ENCODE assay signal across 29 cellular contexts in the genomic region with DNA sequence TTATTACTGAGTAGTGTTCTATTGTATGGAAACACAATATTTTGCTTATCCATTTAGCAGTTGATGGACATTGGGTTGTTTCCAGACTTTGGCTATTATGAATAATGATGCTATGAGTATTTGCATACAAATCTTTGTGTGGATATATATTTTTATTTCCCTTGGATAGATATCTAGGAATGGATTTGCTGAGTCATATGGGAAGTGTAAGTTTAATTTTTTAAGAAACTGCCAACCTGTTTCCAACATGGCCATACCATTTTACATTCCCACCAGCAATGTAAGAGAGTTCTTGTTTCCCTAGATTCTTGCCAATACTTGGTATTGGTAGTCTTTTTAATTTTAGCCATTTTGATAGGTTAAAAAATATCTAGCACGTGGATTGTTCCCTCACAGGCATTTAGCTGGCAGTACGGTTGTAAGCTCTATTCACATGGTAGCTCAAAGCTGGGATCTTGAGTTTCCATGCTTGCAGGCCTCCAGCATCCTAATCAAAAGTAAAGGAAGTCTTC.
"Had no signal": no experiment of that assay in that cellular context is flagged by ENCODE, and none has a peak within 500 bp of the region (broad histone marks: within the 10 kb centered on the region; RNA-seq: fewer than 3 reads in every experiment).

No MANE protein-coding gene starts in this region.

- H3K36me3 ChIP-seq: stomach, suprapubic skin, thoracic aorta, thyroid gland, tibial artery, tibial nerve, transverse colon, upper lobe of left lung, upper lobe of right lung, uterus, vagina had no signal

- H3K9me3 Mint-ChIP-seq: stimulated activated effector memory CD8-positive, alpha-beta T cell treated with anti-CD3 and anti-CD28 coated beads, Interleukin-12 subunit alpha, Interleukin-12 subunit beta, amount 100 ng/mL, for 72 hours; stimulated activated memory B cell treated with anti-CD40 and anti-IgM and Interleukin-4, amounts not matched to agents 10 μg/mL and 1 μg/mL and 100 μg/mL, for 72 hours had no signal

- H3K4me3 Mint-ChIP-seq: stimulated activated effector memory CD8-positive, alpha-beta T cell treated with anti-CD3 and anti-CD28 coated beads, Interleukin-12 subunit alpha, Interleukin-12 subunit beta, amount 100 ng/mL, for 72 hours; stimulated activated memory B cell treated with anti-CD40 and anti-IgM and Interleukin-4, amounts not matched to agents 10 μg/mL and 1 μg/mL and 100 μg/mL, for 72 hours; stimulated activated naive B cell treated with anti-CD40 and anti-IgM and Interleukin-4, amounts not matched to agents 10 μg/mL and 1 μg/mL and 100 μg/mL, for 72 hours; stimulated activated naive CD8-positive, alpha-beta T cell treated with anti-CD3 and anti-CD28 coated beads, Interleukin-15, amount 100 ng/mL, for 72 hours; stimulated activated naive CD8-positive, alpha-beta T cell treated with anti-CD3 and anti-CD28 coated beads, Interleukin-15, Interleukin-2, amounts not matched to agents 100 ng/mL and 50 ng/mL, for 24 hours; type B pancreatic cell had no signal

- H3K27ac Mint-ChIP-seq: stimulated activated effector memory CD8-positive, alpha-beta T cell treated with anti-CD3 and anti-CD28 coated beads, Interleukin-12 subunit alpha, Interleukin-12 subunit beta, amount 100 ng/mL, for 72 hours; stimulated activated memory B cell treated with anti-CD40 and anti-IgM and Interleukin-4, amounts not matched to agents 10 μg/mL and 1 μg/mL and 100 μg/mL, for 72 hours; stimulated activated naive B cell treated with anti-CD40 and anti-IgM and Interleukin-4, amounts not matched to agents 10 μg/mL and 1 μg/mL and 100 μg/mL, for 72 hours; stimulated activated naive CD8-positive, alpha-beta T cell treated with anti-CD3 and anti-CD28 coated beads, Interleukin-15, Interleukin-2, amounts not matched to agents 100 ng/mL and 50 ng/mL, for 24 hours; type B pancreatic cell had no signal

- H3K27me3 Mint-ChIP-seq: stimulated activated naive B cell treated with anti-CD40 and anti-IgM and Interleukin-4, amounts not matched to agents 10 μg/mL and 1 μg/mL and 100 μg/mL, for 72 hours; stimulated activated naive CD8-positive, alpha-beta T cell treated with anti-CD3 and anti-CD28 coated beads, Interleukin-15, amount 100 ng/mL, for 72 hours; stimulated activated naive CD8-positive, alpha-beta T cell treated with anti-CD3 and anti-CD28 coated beads, Interleukin-15, Interleukin-2, amounts not matched to agents 100 ng/mL and 50 ng/mL, for 24 hours; type B pancreatic cell had no signal

- H3K4me1 Mint-ChIP-seq: stimulated activated effector memory CD8-positive, alpha-beta T cell treated with anti-CD3 and anti-CD28 coated beads, Interleukin-12 subunit alpha, Interleukin-12 subunit beta, amount 100 ng/mL, for 72 hours; stimulated activated memory B cell treated with anti-CD40 and anti-IgM and Interleukin-4, amounts not matched to agents 10 μg/mL and 1 μg/mL and 100 μg/mL, for 72 hours; stimulated activated naive B cell treated with anti-CD40 and anti-IgM and Interleukin-4, amounts not matched to agents 10 μg/mL and 1 μg/mL and 100 μg/mL, for 72 hours; stimulated activated naive CD8-positive, alpha-beta T cell treated with anti-CD3 and anti-CD28 coated beads, Interleukin-15, amount 100 ng/mL, for 72 hours had no signal

- H3K4me3 ChIP-seq: stomach, suprapubic skin, testis, thoracic aorta, thyroid gland, tibial artery, tibial nerve, transverse colon, upper lobe of left lung, upper lobe of right lung, uterus, vagina had no signal

- H3K27me3 ChIP-seq: stomach, suprapubic skin, testis, thyroid gland, tibial artery, tibial nerve, transverse colon, upper lobe of left lung, upper lobe of right lung, uterus, vagina had no signal

- H3K9me3 ChIP-seq: stomach, suprapubic skin, testis, thoracic aorta, thyroid gland, tibial artery, transverse colon, upper lobe of left lung, upper lobe of right lung, uterus, vagina had no signal

- H3K36me3 Mint-ChIP-seq: stimulated activated effector memory CD8-positive, alpha-beta T cell treated with anti-CD3 and anti-CD28 coated beads, Interleukin-12 subunit alpha, Interleukin-12 subunit beta, amount 100 ng/mL, for 72 hours; stimulated activated memory B cell treated with anti-CD40 and anti-IgM and Interleukin-4, amounts not matched to agents 10 μg/mL and 1 μg/mL and 100 μg/mL, for 72 hours; stimulated activated naive B cell treated with anti-CD40 and anti-IgM and Interleukin-4, amounts not matched to agents 10 μg/mL and 1 μg/mL and 100 μg/mL, for 72 hours; type B pancreatic cell had no signal

- DNase-seq: stimulated activated CD4-positive, alpha-beta T cell treated with anti-CD3 and anti-CD28 coated beads, Interleukin-2, amount 100 ng/mL, for 48 hours; stimulated activated CD4-positive, alpha-beta T cell treated with anti-CD3 and anti-CD28 coated beads, Interleukin-4, amount 100 ng/mL, for 1 hour; stimulated activated CD4-positive, alpha-beta T cell treated with anti-CD3 and anti-CD28 coated beads, Interleukin-4, amount 100 ng/mL, for 24 hours; stimulated activated CD4-positive, alpha-beta T cell treated with anti-CD3 and anti-CD28 coated beads, Interleukin-4, amount 100 ng/mL, for 4 hours; stimulated activated CD8-positive, alpha-beta memory T cell treated with anti-CD3 and anti-CD28 coated beads, Interleukin-4, amount 100 ng/mL, for 48 hours; stimulated activated naive B cell treated with anti-CD40 and anti-IgM and Interleukin-4, amounts not matched to agents 10 μg/mL and 1 μg/mL and 100 μg/mL, for 72 hours; stimulated activated naive CD4-positive, alpha-beta T cell; stimulated activated naive CD4-positive, alpha-beta T cell treated with Interleukin-2 at 50 U/mL for 16 hours; stimulated activated naive CD8-positive, alpha-beta T cell treated with anti-CD3 and anti-CD28 coated beads, Interleukin-15, amount 100 ng/mL, for 72 hours; stimulated activated naive CD8-positive, alpha-beta T cell treated with anti-CD3 and anti-CD28 coated beads, Interleukin-15, Interleukin-2, amounts not matched to agents 100 U/mL and 50 U/mL, for 24 hours; stomach; substantia nigra; testis; thyroid gland; tibial artery; transverse colon; trophoblast cell; upper lobe of left lung; upper lobe of right lung; uterus had no signal

- ATAC-seq: stimulated activated effector memory CD8-positive, alpha-beta T cell treated with anti-CD3 and anti-CD28 coated beads, Interleukin-12 subunit alpha, Interleukin-12 subunit beta, amount 100 ng/mL, for 72 hours; stimulated activated memory B cell treated with anti-CD40 and anti-IgM and Interleukin-4, amounts not matched to agents 10 μg/mL and 1 μg/mL and 100 μg/mL, for 72 hours; stimulated activated naive B cell treated with anti-CD40 and anti-IgM and Interleukin-4, amounts not matched to agents 10 μg/mL and 1 μg/mL and 100 μg/mL, for 72 hours; stimulated activated naive CD8-positive, alpha-beta T cell treated with anti-CD3 and anti-CD28 coated beads, Interleukin-15, amount 100 ng/mL, for 72 hours; stimulated activated naive CD8-positive, alpha-beta T cell treated with anti-CD3 and anti-CD28 coated beads, Interleukin-15, Interleukin-2, amounts not matched to agents 100 U/mL and 50 U/mL, for 24 hours; upper lobe of right lung had no signal

- FAIRE-seq: urothelium cell line had no signal

- H3K27ac ChIP-seq: stomach, suprapubic skin, testis, thoracic aorta, thyroid gland, tibial artery, tibial nerve, transverse colon, upper lobe of left lung, upper lobe of right lung, uterus, vagina had no signal

- H3K4me1 ChIP-seq: stomach, testis, thyroid gland, tibial artery, tibial nerve, transverse colon, upper lobe of left lung, upper lobe of right lung, uterus, vagina had no signal
